In the genomic region with DNA sequence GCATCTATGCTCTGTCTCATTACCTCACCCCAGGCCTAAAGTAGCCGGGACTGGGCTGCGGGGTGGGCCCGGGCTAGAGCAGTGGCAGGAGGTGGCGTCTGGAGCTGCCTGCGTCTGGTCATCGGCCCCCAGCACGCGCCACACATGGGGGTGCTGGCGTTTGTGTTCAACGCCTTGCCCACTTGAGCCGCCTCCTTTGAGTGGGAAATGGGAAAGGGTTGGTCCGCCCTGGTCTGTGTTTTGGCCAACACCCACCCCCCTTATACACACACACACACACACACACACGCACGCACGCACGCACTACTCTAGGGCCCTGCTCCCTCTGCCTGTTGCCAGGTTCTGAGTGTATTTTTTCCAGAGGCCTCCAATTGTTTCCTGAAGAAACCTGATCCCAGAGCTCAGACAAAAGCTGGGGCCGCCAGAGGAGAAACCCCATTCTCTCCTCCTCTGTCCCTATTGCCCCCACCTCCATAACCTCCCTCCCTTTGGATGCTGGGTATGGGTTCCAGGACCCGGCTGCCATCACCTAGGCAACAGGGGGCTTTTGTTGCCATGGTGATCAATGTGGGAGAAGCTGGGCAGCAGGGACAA, we compare ENCODE assay signal across 12 cellular contexts. TPM values are rescaled to one million over a fixed set of nuclear protein-coding genes. Genes with fewer than 3 reads are reported as not detected.
DNase-seq lines count a peak whose midpoint lies in the region; ATAC-seq lines count a peak whose summit lies in the region.
"Had no signal": no experiment of that assay in that cellular context is flagged by ENCODE, and none has a peak within 500 bp of the region (broad histone marks: within the 10 kb centered on the region; RNA-seq: fewer than 3 reads in every experiment).

No MANE protein-coding gene starts in this region.

- ATAC-seq in GM21723 (IDR thresholded peaks at IDR 0.05; ENCODE audit: unreplicated experiment) (no peak), HG03159 (IDR thresholded peaks at IDR 0.05; ENCODE audit: unreplicated experiment) (no peak)

- H3K4me1 ChIP-seq in mesodermal cell (ENCODE audit: control insufficient read depth, insufficient read depth, low read length, poor library complexity, severe bottlenecking): peaks cover 22% of the 10 kb centered on the region
- H3K4me1 ChIP-seq: psoas muscle had no signal

- DNase-seq in DMS153 treated with DMSO at 0.1 percent for 48 hours (lab: John Stamatoyannopoulos, UW; ENCODE audit: unreplicated experiment): peak; percentile 53
- peak; percentile 84 for DNase-seq in NCI-H128 (lab: John Stamatoyannopoulos, UW; ENCODE audit: unreplicated experiment)
- DNase-seq in caudate nucleus (lab: John Stamatoyannopoulos, UW): peak in 5 of 61 donors; percentile 8 to 53 (median 17)
- no peak for DNase-seq in HuH-7.5 (ENCODE audit: low spot score)
- no peak for DNase-seq in NCI-H524 (lab: John Stamatoyannopoulos, UW)
- DNase-seq: kidney glomerular epithelial cell, psoas muscle had no signal

- peak overlapping the region; percentile 78 for H3K27ac ChIP-seq in caudate nucleus (ENCODE audit: low read depth, low read length)
- peak overlapping the region; percentile 71 for H3K27ac ChIP-seq in mesodermal cell (ENCODE audit: low read depth, low read length, severe bottlenecking)
- H3K27ac ChIP-seq: psoas muscle, thoracic aorta had no signal

- H3K36me3 ChIP-seq in mesodermal cell (ENCODE audit: control insufficient read depth, insufficient read depth, low read length): peaks cover 6% of the 10 kb centered on the region
- H3K36me3 ChIP-seq: thoracic aorta had no signal

- H3K4me3 ChIP-seq in mesodermal cell (ENCODE audit: extremely low read depth, insufficient read depth, low read length, poor library complexity, severe bottlenecking): no peak overlapping the region
- H3K4me3 ChIP-seq: BLaER1 treated with 17β-estradiol and CSF1 and Interleukin-3, amounts not matched to agents 10 nM and 100 nM; psoas muscle; thoracic aorta had no signal

- WGBS in mesodermal cell (ENCODE audit: insufficient coverage in 2 of 2), 2 experiments: 85 to 91% methylated on average over 10 to 13 of the region's 18 CpGs

- no peaks in the 10 kb centered on the region for H3K9me3 ChIP-seq in mesodermal cell (ENCODE audit: control insufficient read depth, low read length)
- H3K9me3 ChIP-seq: BLaER1 treated with 17β-estradiol and CSF1 and Interleukin-3, amounts not matched to agents 10 nM and 100 nM; psoas muscle; thoracic aorta had no signal

RNA-seq across cellular contexts. Expression of a gene that starts 10.1 kb away (rescaled TPM):
- 36.1 TPM for polyA plus RNA-seq in mesodermal cell (2013, experiment 1 of 2)
- 28.8 TPM for polyA plus RNA-seq in mesodermal cell (2013, experiment 2 of 2)

RNA-seq across cellular contexts. Expression of a gene that starts 43.6 kb away (rescaled TPM):
- polyA plus RNA-seq in mesodermal cell (2013, experiment 1 of 2): 1.1 TPM
- 0.81 TPM for polyA plus RNA-seq in mesodermal cell (2013, experiment 2 of 2)

Comparison
In these comparisons a context has a peak if more than half of its experiments do, and no peak if none do; other contexts are left out.
1. DNase-seq: peak in DMS153 treated with DMSO at 0.1 percent for 48 hours (single experiment) and NCI-H128 (single experiment); none in HuH-7.5 (single experiment) and NCI-H524 (0 of 2).